16 cellular contexts compared by ENCODE assay signal in the genomic region with DNA sequence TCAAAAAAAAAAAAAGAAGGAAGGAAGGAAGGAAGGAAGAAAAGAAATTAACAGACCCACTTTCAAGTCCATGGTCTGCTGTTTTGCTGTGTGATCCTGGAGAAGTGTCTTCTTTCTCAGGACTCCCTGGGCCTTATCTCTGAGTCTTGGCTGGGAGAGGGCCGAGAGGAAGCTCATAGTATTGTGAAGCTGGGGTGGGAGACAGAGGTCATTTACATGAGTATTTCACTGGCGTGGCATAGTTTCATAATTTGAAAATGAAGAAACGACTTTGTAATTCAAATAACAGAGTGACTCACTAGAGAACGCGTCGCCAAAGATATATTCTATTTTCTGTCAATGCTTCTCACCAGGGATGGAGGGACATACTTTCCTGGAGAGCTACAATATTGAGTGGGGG. TPM values are rescaled to one million over a fixed set of nuclear protein-coding genes. Genes with fewer than 3 reads are reported as not detected.
A peak's percentile ranks its signal among the peaks of the same experiment; 100 is the strongest.
DNase-seq lines count a peak whose midpoint lies in the region; ATAC-seq, FAIRE-seq and TF ChIP-seq lines count a peak whose summit lies in the region.
"Had no signal": no experiment of that assay in that cellular context is flagged by ENCODE, and none has a peak within 500 bp of the region (broad histone marks: within the 10 kb centered on the region; RNA-seq: fewer than 3 reads in every experiment).

No MANE protein-coding gene starts in this region.

- DNase-seq in HFFc6 (peak; percentile 45), astrocyte (ENCODE audit: low read depth) (peak; percentile 45), memory B cell (ENCODE audit: low spot score in 2 of 2) (no peak), A172 (ENCODE audit: low spot score) (no peak), NCI-H2029 treated with DMSO at 0.1 percent for 48 hours (lab: John Stamatoyannopoulos, UW) (no peak), HepG2 (ENCODE audit: low spot score) (no peak), esophagus muscularis mucosa (ENCODE audit: extremely low spot score) (no peak)
- DNase-seq: activated CD4-positive, alpha-beta T cell treated with anti-CD3 and anti-CD28 coated beads for 1 hour; body of pancreas; esophagus squamous epithelium; left lung; transverse colon had no signal

- intact Hi-C loops in HepG2 (cut with micrococcal nuclease; ENCODE audit: unreplicated experiment): loop anchor here (10.0 kb wide), 1 partner anchor 449 kb away; a partner anchor contains a TSS
- intact Hi-C loops in esophagus muscularis mucosa (cut with DNase I): no loop called here

- no peaks in the 10 kb centered on the region for H3K9me3 Mint-ChIP-seq in HFFc6
- no peaks in the 10 kb centered on the region for H3K9me3 Mint-ChIP-seq in astrocyte (ENCODE audit: unreplicated experiment)
- no peaks in the 10 kb centered on the region for H3K9me3 Mint-ChIP-seq in memory B cell

- H3K4me1 ChIP-seq in BLaER1 treated with 17β-estradiol and CSF1 and Interleukin-3, amounts not matched to agents 10 nM and 100 nM: peaks cover 47 to 84% (median 75%) of the 10 kb centered on the region in 10 experiments
- H3K4me1 ChIP-seq in astrocyte (ENCODE audit: insufficient read depth, low read length) (peaks cover 37% of the 10 kb centered on the region), HepG2 (ENCODE audit: insufficient read depth, low read length) (peaks cover 53% of the 10 kb centered on the region), esophagus muscularis mucosa (peaks cover 25 to 55% (median 52%) of the 10 kb centered on the region in 4 donors)

- TF ChIP-seq POLR2A in HepG2 (IDR thresholded peaks at IDR 0.05; ENCODE audit: insufficient read depth in 1 of 2, low read depth in 2 of 2, low read length in 2 of 2) (no peak), esophagus muscularis mucosa (IDR thresholded peaks at IDR 0.05; ENCODE audit: low read depth) (no peak)

- H4K20me1 ChIP-seq in BLaER1 treated with 17β-estradiol and CSF1 and Interleukin-3, amounts not matched to agents 10 nM and 100 nM: peaks cover 8 to 19% (median 14%) of the 10 kb centered on the region in 11 experiments; a peak in 21 of 22 replicates
- H4K20me1 ChIP-seq in astrocyte (ENCODE audit: insufficient read depth, low read length) (peaks cover 20% of the 10 kb centered on the region), HepG2 (ENCODE audit: insufficient read depth, low read length) (peaks cover 22% of the 10 kb centered on the region)

- H2AFZ ChIP-seq in astrocyte (ENCODE audit: low read depth, low read length) (peak overlapping the region; percentile 13), HepG2 (ENCODE audit: low read length) (no peak overlapping the region)

- peaks cover 5% of the 10 kb centered on the region; the same call in 1 of the 2 replicates for H3K36me3 Mint-ChIP-seq in HFFc6 (ENCODE audit: low read depth)
- H3K36me3 Mint-ChIP-seq in astrocyte (ENCODE audit: low read depth, unreplicated experiment): peaks cover 2% of the 10 kb centered on the region
- no peaks in the 10 kb centered on the region for H3K36me3 Mint-ChIP-seq in memory B cell

- H3K36me3 ChIP-seq in BLaER1 treated with 17β-estradiol and CSF1 and Interleukin-3, amounts not matched to agents 10 nM and 100 nM: peaks cover 1 to 10% (median 7%) of the 10 kb centered on the region in 11 experiments; a peak in 17 of 22 replicates
- no peaks in the 10 kb centered on the region for H3K36me3 ChIP-seq in astrocyte (ENCODE audit: insufficient read depth, low read length)
- H3K36me3 ChIP-seq in HepG2 (replicated peaks in 1 of 2; ENCODE audit: control insufficient read depth in 1 of 2, insufficient read depth in 2 of 2, low read length in 2 of 2): peaks cover 0 to 8% of the 10 kb centered on the region in 2 experiments; a peak in 2 of 5 replicates
- H3K36me3 ChIP-seq in esophagus muscularis mucosa: no peaks in the 10 kb centered on the region
- H3K36me3 ChIP-seq: esophagus squamous epithelium, transverse colon had no signal

- peak overlapping the region in 10 of 11 experiments; percentile 25 to 99 (median 97); a peak in 20 of 22 replicates for H3K27ac ChIP-seq in BLaER1 treated with 17β-estradiol and CSF1 and Interleukin-3, amounts not matched to agents 10 nM and 100 nM
- H3K27ac ChIP-seq in astrocyte (ENCODE audit: low read depth, low read length) (no peak overlapping the region), HepG2 (ENCODE audit: extremely low read length, insufficient read depth, low read length) (no peak overlapping the region), esophagus muscularis mucosa (replicated peaks in 1 of 4) (no peak overlapping the region)
- H3K27ac ChIP-seq: body of pancreas, esophagus squamous epithelium, skin epidermis, transverse colon had no signal

- H3K4me3 ChIP-seq in BLaER1 treated with 17β-estradiol and CSF1 and Interleukin-3, amounts not matched to agents 10 nM and 100 nM: no peak overlapping the region
- H3K4me3 ChIP-seq in astrocyte (ENCODE audit: insufficient read depth, low read depth, low read length) (no peak overlapping the region), HepG2 (replicated peaks in 1 of 3; ENCODE audit: insufficient read depth in 1 of 3, low read depth in 2 of 3, low read length in 3 of 3) (no peak overlapping the region), esophagus muscularis mucosa (no peak overlapping the region)
- H3K4me3 ChIP-seq: body of pancreas, esophagus squamous epithelium, left lung, skin epidermis, transverse colon had no signal

- WGBS in HepG2 (ENCODE audit: low lambda C conversion rate): 50% methylated on average over 6 of the region's 6 CpGs
- WGBS in esophagus muscularis mucosa: 75% methylated on average over 6 of the region's 6 CpGs

- no TSS peak for BruUV-seq in HepG2 (replicated peaks; lab: Mats Ljungman, UMichigan)

- POLR2A ChIA-PET in HepG2 (lab: Yijun Ruan, JAX): interaction anchor here (1.5 kb wide), 1 partner anchor 483 kb away, joined by 3 read pairs; no protein-coding TSS in a partner anchor

- TF ChIP-seq EP300 in HepG2 (IDR thresholded peaks at IDR 0.05; ENCODE audit: low read depth in 2 of 2, low read length in 2 of 2) (no peak), HepG2 (CRISPR knock-in tag; IDR thresholded peaks at IDR 0.05; ENCODE audit: borderline replicate concordance) (no peak), esophagus muscularis mucosa (IDR thresholded peaks at IDR 0.05) (no peak)

- TF ChIP-seq RAD21 in HepG2 (CRISPR knock-in tag; IDR thresholded peaks at IDR 0.05): no peak

- FAIRE-seq in astrocyte (lab: Jason Lieb, UNC): no peak
- no peak for FAIRE-seq in HepG2 (lab: Jason Lieb, UNC)
- FAIRE-seq: GM19239 had no signal

- no peaks in the 10 kb centered on the region for H3K9me3 ChIP-seq in BLaER1 treated with 17β-estradiol and CSF1 and Interleukin-3, amounts not matched to agents 10 nM and 100 nM (replicated peaks in 1 of 11)
- no peaks in the 10 kb centered on the region for H3K9me3 ChIP-seq in astrocyte (ENCODE audit: insufficient read depth, low read depth, low read length)
- H3K9me3 ChIP-seq in HepG2 (ENCODE audit: low read length): no peaks in the 10 kb centered on the region
- no peaks in the 10 kb centered on the region for H3K9me3 ChIP-seq in esophagus muscularis mucosa
- H3K9me3 ChIP-seq: body of pancreas, esophagus squamous epithelium, left lung, transverse colon had no signal

- H3K27me3 Mint-ChIP-seq in HFFc6 (ENCODE audit: insufficient read depth): no peaks in the 10 kb centered on the region; the same call in 1 of the 2 replicates
- peaks cover 5% of the 10 kb centered on the region for H3K27me3 Mint-ChIP-seq in astrocyte (ENCODE audit: low read depth, unreplicated experiment)
- peaks cover 12% of the 10 kb centered on the region for H3K27me3 Mint-ChIP-seq in memory B cell

- H3K9ac ChIP-seq in BLaER1 treated with 17β-estradiol and CSF1 and Interleukin-3, amounts not matched to agents 10 nM and 100 nM: peak overlapping the region in 6 of 11 experiments; percentile 1 to 98 (median 91); a peak in 10 of 22 replicates
- H3K9ac ChIP-seq in astrocyte (ENCODE audit: low read length) (no peak overlapping the region), HepG2 (ENCODE audit: insufficient read depth, low read depth, low read length) (no peak overlapping the region)

- ATAC-seq in memory B cell (ENCODE audit: low read depth) (no peak), HepG2 (no peak)
- ATAC-seq: body of pancreas, left lung had no signal

- CTCF ChIA-PET in HepG2 (lab: Yijun Ruan, JAX; ENCODE audit: low intra/inter-chr PET ratio, low total read pairs): interaction anchor here (1.3 to 2.2 kb wide), 2 partner anchors 484 to 492 kb away, joined by 4 to 17 read pairs; no protein-coding TSS in a partner anchor

- H3K4me3 Mint-ChIP-seq in HFFc6 (peak overlapping the region; percentile 38; the same call in 1 of the 2 replicates), astrocyte (ENCODE audit: unreplicated experiment) (no peak overlapping the region), memory B cell (no peak overlapping the region)

- TF ChIP-seq CTCF in HFFc6 (IDR thresholded peaks at IDR 0.05) (no peak), astrocyte (IDR thresholded peaks at IDR 0.05; ENCODE audit: insufficient read depth, low read depth, low read length) (no peak), HepG2 (CRISPR knock-in tag; IDR thresholded peaks at IDR 0.05) (no peak), esophagus muscularis mucosa (IDR thresholded peaks at IDR 0.05) (no peak)

- H3K27ac Mint-ChIP-seq in HFFc6 (peak overlapping the region; percentile 86), astrocyte (ENCODE audit: unreplicated experiment) (no peak overlapping the region), memory B cell (peak overlapping the region; percentile 91)

- H3K79me2 ChIP-seq in astrocyte (ENCODE audit: insufficient read depth, low read length) (peaks cover 24% of the 10 kb centered on the region), HepG2 (ENCODE audit: insufficient read depth, low read length) (peaks cover 23% of the 10 kb centered on the region)

- H3K27me3 ChIP-seq in BLaER1 treated with 17β-estradiol and CSF1 and Interleukin-3, amounts not matched to agents 10 nM and 100 nM: peaks cover 6 to 32% (median 29%) of the 10 kb centered on the region in 11 experiments; a peak in 21 of 22 replicates
- no peaks in the 10 kb centered on the region for H3K27me3 ChIP-seq in astrocyte (ENCODE audit: insufficient read depth, low read length)
- peaks cover 0 to 15% of the 10 kb centered on the region in 2 experiments; a peak in 3 of 5 replicates for H3K27me3 ChIP-seq in HepG2 (ENCODE audit: control insufficient read depth in 1 of 2, insufficient read depth in 2 of 2, low read length in 2 of 2)
- peaks cover 0 to 6% (median 2%) of the 10 kb centered on the region in 4 donors for H3K27me3 ChIP-seq in esophagus muscularis mucosa

- H3K4me2 ChIP-seq in BLaER1 treated with 17β-estradiol and CSF1 and Interleukin-3, amounts not matched to agents 10 nM and 100 nM: peak overlapping the region; percentile 84 to 100 (median 94); a peak in 21 of 22 replicates
- H3K4me2 ChIP-seq in astrocyte (ENCODE audit: low read length) (peak overlapping the region; percentile 23), HepG2 (ENCODE audit: low read depth, low read length) (no peak overlapping the region)

- peaks cover 51% of the 10 kb centered on the region for H3K4me1 Mint-ChIP-seq in HFFc6 (ENCODE audit: low read depth)
- peaks cover 17% of the 10 kb centered on the region for H3K4me1 Mint-ChIP-seq in astrocyte (ENCODE audit: low read depth, unreplicated experiment)
- H3K4me1 Mint-ChIP-seq in memory B cell: peaks cover 18% of the 10 kb centered on the region

- in situ Hi-C loops in HepG2 (cut with HindIII; ENCODE audit: extremely low pct_ligation_motif_present, low pct_unique_long_range_greater_than_20kb): loop anchor here (5.0 kb wide), 1 partner anchor 481 kb away; no protein-coding TSS in a partner anchor

RNA-seq across cellular contexts. Expression of a gene that starts 2.4 kb away (rescaled TPM):
- under 1 TPM in 2 of 6 experiments, not detected in 4; 0.14 to 0.20 TPM for total RNA-seq in HFFc6 (2021; fragmentation: NEBNext Ultra II Directional; extraction: Animal tissue kit (Norgen Biotek cat#: 25700))
- total RNA-seq in astrocyte (0.41 TPM in 1 of 2 replicates, not detected in the other), HepG2 (2016; rRNA removed; fragmentation: Illumina TruSeq; extraction: Trizol) (not detected in 2 replicates), esophagus muscularis mucosa (under 1 TPM in 1 of 4 donors, not detected in 3; 0.34 TPM)
- not detected in 2 replicates for total RNA-seq in A172 (2014; rRNA removed; shearing (Covaris generic))
- not detected in 2 replicates for total RNA-seq in HepG2 (2016; cell fraction: cytosol; rRNA removed; fragmentation: Illumina TruSeq; extraction: Trizol; ENCODE audit: low read depth)
- total RNA-seq in HepG2 (2016; cell fraction: insoluble cytoplasmic fraction; rRNA removed; fragmentation: Illumina TruSeq; extraction: Trizol): not detected in 2 replicates
- total RNA-seq in HepG2 (2016; cell fraction: membrane; rRNA removed; fragmentation: Illumina TruSeq; extraction: Trizol): not detected in 2 replicates
- total RNA-seq in HepG2 (2016; cell fraction: nucleus; rRNA removed; fragmentation: Illumina TruSeq; extraction: Trizol): not detected in 2 replicates
- not detected in 2 replicates for polyA plus RNA-seq in HepG2 (2011; rRNA removed)
- polyA plus RNA-seq in HepG2 (2011; cell fraction: cytosol; rRNA removed): not detected in 2 replicates
- polyA plus RNA-seq in HepG2 (2011; cell fraction: nucleus; rRNA removed): 0.10 TPM in 1 of 2 replicates, not detected in the other
- not detected in 2 replicates for polyA plus RNA-seq in HepG2 (2012)
- polyA plus RNA-seq in HepG2 (2016; cell fraction: cytosol; fragmentation: Illumina TruSeq; extraction: Trizol; ENCODE audit: low read depth): not detected in 2 replicates
- not detected in 2 replicates for polyA plus RNA-seq in HepG2 (2016; cell fraction: insoluble cytoplasmic fraction; fragmentation: Illumina TruSeq; extraction: Trizol; ENCODE audit: low read depth)
- polyA plus RNA-seq in HepG2 (2016; cell fraction: membrane; fragmentation: Illumina TruSeq; extraction: Trizol; ENCODE audit: low read depth): not detected in 2 replicates
- polyA plus RNA-seq in HepG2 (2016; cell fraction: nucleus; fragmentation: Illumina TruSeq; extraction: Trizol; ENCODE audit: insufficient read depth, low read depth): not detected in 2 replicates
- not detected in 2 replicates for polyA minus RNA-seq in HepG2 (2011; rRNA and poly(A)+ RNA removed; ENCODE audit: low replicate concordance)
- polyA minus RNA-seq in HepG2 (2011; cell fraction: cytosol; rRNA and poly(A)+ RNA removed): not detected in 2 replicates
- not detected in 2 replicates for polyA minus RNA-seq in HepG2 (2011; cell fraction: nucleus; rRNA and poly(A)+ RNA removed)
- total RNA-seq: body of pancreas; esophagus squamous epithelium; left lung; T-helper 2 cell treated with Interferon-gamma antibody and Interleukin-4, amounts not matched to agents 100 ng/mL and 5 ng/mL, for 36 hours; transverse colon had no signal

RNA-seq across cellular contexts. Expression of a gene that starts 2.6 kb away (rescaled TPM):
- total RNA-seq in HFFc6 (2021; fragmentation: NEBNext Ultra II Directional; extraction: Animal tissue kit (Norgen Biotek cat#: 25700)): 10 to 100 TPM; 81.6 to 90.0 (median 87.7) TPM
- total RNA-seq in astrocyte (54.0 and 55.1 TPM in 2 replicates), HepG2 (2016; rRNA removed; fragmentation: Illumina TruSeq; extraction: Trizol) (51.0 and 53.8 TPM in 2 replicates), esophagus muscularis mucosa (10 to 100 TPM; 20.3 to 33.3 (median 31.9) TPM)
- total RNA-seq in A172 (2014; rRNA removed; shearing (Covaris generic)): 26.9 and 43.8 TPM in 2 replicates
- total RNA-seq in HepG2 (2016; cell fraction: cytosol; rRNA removed; fragmentation: Illumina TruSeq; extraction: Trizol; ENCODE audit: low read depth): 18.8 and 21.6 TPM in 2 replicates
- 51.4 and 52.7 TPM in 2 replicates for total RNA-seq in HepG2 (2016; cell fraction: insoluble cytoplasmic fraction; rRNA removed; fragmentation: Illumina TruSeq; extraction: Trizol)
- 27.5 and 28.2 TPM in 2 replicates for total RNA-seq in HepG2 (2016; cell fraction: membrane; rRNA removed; fragmentation: Illumina TruSeq; extraction: Trizol)
- total RNA-seq in HepG2 (2016; cell fraction: nucleus; rRNA removed; fragmentation: Illumina TruSeq; extraction: Trizol): 24.5 and 26.0 TPM in 2 replicates
- 49.1 and 52.7 TPM in 2 replicates for polyA plus RNA-seq in HepG2 (2011; rRNA removed)
- polyA plus RNA-seq in HepG2 (2011; cell fraction: cytosol; rRNA removed): 51.6 and 54.5 TPM in 2 replicates
- 33.4 and 35.2 TPM in 2 replicates for polyA plus RNA-seq in HepG2 (2011; cell fraction: nucleus; rRNA removed)
- polyA plus RNA-seq in HepG2 (2012): 25.7 and 35.9 TPM in 2 replicates
- 25.5 and 33.2 TPM in 2 replicates for polyA plus RNA-seq in HepG2 (2016; cell fraction: cytosol; fragmentation: Illumina TruSeq; extraction: Trizol; ENCODE audit: low read depth)
- polyA plus RNA-seq in HepG2 (2016; cell fraction: insoluble cytoplasmic fraction; fragmentation: Illumina TruSeq; extraction: Trizol; ENCODE audit: low read depth): 70.9 and 81.2 TPM in 2 replicates
- polyA plus RNA-seq in HepG2 (2016; cell fraction: membrane; fragmentation: Illumina TruSeq; extraction: Trizol; ENCODE audit: low read depth): 24.8 and 34.0 TPM in 2 replicates
- polyA plus RNA-seq in HepG2 (2016; cell fraction: nucleus; fragmentation: Illumina TruSeq; extraction: Trizol; ENCODE audit: insufficient read depth, low read depth): 54.6 and 61.5 TPM in 2 replicates
- polyA minus RNA-seq in HepG2 (2011; rRNA and poly(A)+ RNA removed; ENCODE audit: low replicate concordance): 26.8 and 119 TPM in 2 replicates
- 14.8 and 17.0 TPM in 2 replicates for polyA minus RNA-seq in HepG2 (2011; cell fraction: cytosol; rRNA and poly(A)+ RNA removed)
- polyA minus RNA-seq in HepG2 (2011; cell fraction: nucleus; rRNA and poly(A)+ RNA removed): 15.9 and 18.4 TPM in 2 replicates

RNA-seq across cellular contexts. Expression of a gene that starts 18.6 kb away (rescaled TPM):
- total RNA-seq in HFFc6 (2021; fragmentation: NEBNext Ultra II Directional; extraction: Animal tissue kit (Norgen Biotek cat#: 25700)): 10 to 100 TPM; 28.9 to 33.1 (median 30.6) TPM
- total RNA-seq in astrocyte (21.7 and 24.3 TPM in 2 replicates), HepG2 (2016; rRNA removed; fragmentation: Illumina TruSeq; extraction: Trizol) (8.2 and 8.3 TPM in 2 replicates), esophagus muscularis mucosa (10 to 100 TPM; 13.3 to 30.0 (median 22.0) TPM)
- 13.9 and 14.4 TPM in 2 replicates for total RNA-seq in A172 (2014; rRNA removed; shearing (Covaris generic))
- total RNA-seq in HepG2 (2016; cell fraction: cytosol; rRNA removed; fragmentation: Illumina TruSeq; extraction: Trizol; ENCODE audit: low read depth): 1.6 and 1.8 TPM in 2 replicates
- 6.6 and 9.5 TPM in 2 replicates for total RNA-seq in HepG2 (2016; cell fraction: insoluble cytoplasmic fraction; rRNA removed; fragmentation: Illumina TruSeq; extraction: Trizol)
- 5.0 and 6.5 TPM in 2 replicates for total RNA-seq in HepG2 (2016; cell fraction: membrane; rRNA removed; fragmentation: Illumina TruSeq; extraction: Trizol)
- total RNA-seq in HepG2 (2016; cell fraction: nucleus; rRNA removed; fragmentation: Illumina TruSeq; extraction: Trizol): 7.3 TPM in 2 replicates
- 8.4 and 10.8 TPM in 2 replicates for polyA plus RNA-seq in HepG2 (2011; rRNA removed)
- polyA plus RNA-seq in HepG2 (2011; cell fraction: cytosol; rRNA removed): 6.1 and 7.8 TPM in 2 replicates
- 22.8 and 23.1 TPM in 2 replicates for polyA plus RNA-seq in HepG2 (2011; cell fraction: nucleus; rRNA removed)
- 4.2 and 5.8 TPM in 2 replicates for polyA plus RNA-seq in HepG2 (2012)
- polyA plus RNA-seq in HepG2 (2016; cell fraction: cytosol; fragmentation: Illumina TruSeq; extraction: Trizol; ENCODE audit: low read depth): 1.0 and 1.8 TPM in 2 replicates
- 7.0 and 8.8 TPM in 2 replicates for polyA plus RNA-seq in HepG2 (2016; cell fraction: insoluble cytoplasmic fraction; fragmentation: Illumina TruSeq; extraction: Trizol; ENCODE audit: low read depth)
- 3.2 TPM in 2 replicates for polyA plus RNA-seq in HepG2 (2016; cell fraction: membrane; fragmentation: Illumina TruSeq; extraction: Trizol; ENCODE audit: low read depth)
- 17.2 and 17.7 TPM in 2 replicates for polyA plus RNA-seq in HepG2 (2016; cell fraction: nucleus; fragmentation: Illumina TruSeq; extraction: Trizol; ENCODE audit: insufficient read depth, low read depth)
- 10.0 and 29.3 TPM in 2 replicates for polyA minus RNA-seq in HepG2 (2011; rRNA and poly(A)+ RNA removed; ENCODE audit: low replicate concordance)
- 2.7 and 3.2 TPM in 2 replicates for polyA minus RNA-seq in HepG2 (2011; cell fraction: cytosol; rRNA and poly(A)+ RNA removed)
- polyA minus RNA-seq in HepG2 (2011; cell fraction: nucleus; rRNA and poly(A)+ RNA removed): 5.0 and 5.6 TPM in 2 replicates

RNA-seq across cellular contexts. Expression of a gene that starts 42.1 kb away (rescaled TPM):
- total RNA-seq in HFFc6 (2021; fragmentation: NEBNext Ultra II Directional; extraction: Animal tissue kit (Norgen Biotek cat#: 25700)): 100 to 1,000 TPM in 4 of 6 experiments, 10 to 100 TPM in 2; 34.0 to 113 (median 102) TPM
- total RNA-seq in astrocyte: not detected in 2 replicates
- total RNA-seq in A172 (2014; rRNA removed; shearing (Covaris generic)): not detected in 2 replicates
- total RNA-seq in HepG2 (2016; rRNA removed; fragmentation: Illumina TruSeq; extraction: Trizol): not detected in 2 replicates
- not detected in 2 replicates for total RNA-seq in HepG2 (2016; cell fraction: cytosol; rRNA removed; fragmentation: Illumina TruSeq; extraction: Trizol; ENCODE audit: low read depth)
- not detected in 2 replicates for total RNA-seq in HepG2 (2016; cell fraction: insoluble cytoplasmic fraction; rRNA removed; fragmentation: Illumina TruSeq; extraction: Trizol)
- not detected in 2 replicates for total RNA-seq in HepG2 (2016; cell fraction: membrane; rRNA removed; fragmentation: Illumina TruSeq; extraction: Trizol)
- not detected in 2 replicates for total RNA-seq in HepG2 (2016; cell fraction: nucleus; rRNA removed; fragmentation: Illumina TruSeq; extraction: Trizol)
- polyA plus RNA-seq in HepG2 (2011; rRNA removed): 0.05 TPM in 1 of 2 replicates, not detected in the other
- polyA plus RNA-seq in HepG2 (2011; cell fraction: cytosol; rRNA removed): not detected in 2 replicates
- not detected in 2 replicates for polyA plus RNA-seq in HepG2 (2011; cell fraction: nucleus; rRNA removed)
- not detected in 2 replicates for polyA plus RNA-seq in HepG2 (2012)
- not detected in 2 replicates for polyA plus RNA-seq in HepG2 (2016; cell fraction: cytosol; fragmentation: Illumina TruSeq; extraction: Trizol; ENCODE audit: low read depth)
- polyA plus RNA-seq in HepG2 (2016; cell fraction: insoluble cytoplasmic fraction; fragmentation: Illumina TruSeq; extraction: Trizol; ENCODE audit: low read depth): not detected in 2 replicates
- not detected in 2 replicates for polyA plus RNA-seq in HepG2 (2016; cell fraction: membrane; fragmentation: Illumina TruSeq; extraction: Trizol; ENCODE audit: low read depth)
- not detected in 2 replicates for polyA plus RNA-seq in HepG2 (2016; cell fraction: nucleus; fragmentation: Illumina TruSeq; extraction: Trizol; ENCODE audit: insufficient read depth, low read depth)
- polyA minus RNA-seq in HepG2 (2011; rRNA and poly(A)+ RNA removed; ENCODE audit: low replicate concordance): not detected in 2 replicates
- polyA minus RNA-seq in HepG2 (2011; cell fraction: cytosol; rRNA and poly(A)+ RNA removed): not detected in 2 replicates
- polyA minus RNA-seq in HepG2 (2011; cell fraction: nucleus; rRNA and poly(A)+ RNA removed): not detected in 2 replicates
- 10 to 100 TPM in 2 of 4 donors, 1 to 10 TPM in 2; 1.7 to 13.1 (median 6.2) TPM for total RNA-seq in esophagus muscularis mucosa

Comparison
In these comparisons a context has a peak if more than half of its experiments do, and no peak if none do; other contexts are left out.
1. H3K27ac ChIP-seq: peak in BLaER1 treated with 17β-estradiol and CSF1 and Interleukin-3, amounts not matched to agents 10 nM and 100 nM (10 of 11); none in astrocyte (single experiment), HepG2 (single experiment) and esophagus muscularis mucosa (0 of 4).
2. H3K9ac ChIP-seq: peak in BLaER1 treated with 17β-estradiol and CSF1 and Interleukin-3, amounts not matched to agents 10 nM and 100 nM (6 of 11); none in astrocyte (single experiment) and HepG2 (single experiment).
3. DNase-seq: peak in HFFc6 (single experiment) and astrocyte (single experiment); none in memory B cell (0 of 2), A172 (single experiment), NCI-H2029 treated with DMSO at 0.1 percent for 48 hours (single experiment), HepG2 (single experiment) and esophagus muscularis mucosa (single experiment).